ENCODE assay signal across 1 cellular context in the genomic region with DNA sequence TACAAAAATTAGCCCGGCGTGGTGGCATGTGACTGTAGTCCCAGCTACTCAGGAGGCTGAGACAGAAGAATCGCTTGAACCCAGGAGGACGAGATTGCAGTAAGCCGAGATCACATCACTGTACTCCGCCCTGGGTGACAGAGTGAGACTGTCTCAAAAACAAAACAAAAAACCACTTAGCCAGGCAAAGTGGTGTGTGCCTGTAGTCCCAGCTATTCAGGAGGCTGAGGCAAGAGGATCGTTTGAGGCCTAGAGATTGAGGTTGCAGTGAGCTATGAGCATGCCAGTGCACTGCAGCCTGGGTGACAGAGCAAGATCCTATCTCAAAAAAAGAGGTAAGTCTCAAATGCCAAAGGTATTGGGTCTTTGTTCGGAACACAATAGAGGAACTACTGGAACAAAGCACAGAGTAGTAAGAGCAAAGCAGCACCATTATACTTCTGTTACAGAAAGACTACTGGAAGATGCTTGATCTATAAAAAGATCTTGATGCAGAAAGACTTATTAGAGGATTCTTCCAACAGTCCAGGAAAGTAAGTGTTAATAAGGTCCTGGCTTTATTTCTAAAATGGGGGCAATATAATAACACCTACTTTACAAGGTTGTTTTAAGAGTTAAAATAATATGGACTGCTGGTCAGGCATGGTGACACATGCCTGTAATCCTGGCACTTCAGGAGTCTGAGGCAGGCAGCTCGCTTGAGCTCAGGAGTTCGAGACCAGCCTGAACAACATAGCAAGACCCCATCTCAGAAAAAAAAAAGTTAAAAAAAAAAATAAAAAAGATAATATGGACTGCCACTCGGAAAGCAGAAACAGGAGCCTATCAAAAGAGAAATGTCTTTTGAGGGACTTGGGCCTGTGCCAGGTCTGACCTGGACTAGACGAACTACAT.
TF ChIP-seq lines count a peak whose summit lies in the region.

No MANE protein-coding gene starts in this region.

TF ChIP-seq in IMR-90, 13 proteins besides CTCF, POLR2A, EP300 and RAD21 (continued from another document):
- TF ChIP-seq, protein P1, sequence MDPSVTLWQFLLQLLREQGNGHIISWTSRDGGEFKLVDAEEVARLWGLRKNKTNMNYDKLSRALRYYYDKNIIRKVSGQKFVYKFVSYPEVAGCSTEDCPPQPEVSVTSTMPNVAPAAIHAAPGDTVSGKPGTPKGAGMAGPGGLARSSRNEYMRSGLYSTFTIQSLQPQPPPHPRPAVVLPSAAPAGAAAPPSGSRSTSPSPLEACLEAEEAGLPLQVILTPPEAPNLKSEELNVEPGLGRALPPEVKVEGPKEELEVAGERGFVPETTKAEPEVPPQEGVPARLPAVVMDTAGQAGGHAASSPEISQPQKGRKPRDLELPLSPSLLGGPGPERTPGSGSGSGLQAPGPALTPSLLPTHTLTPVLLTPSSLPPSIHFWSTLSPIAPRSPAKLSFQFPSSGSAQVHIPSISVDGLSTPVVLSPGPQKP (IDR thresholded peaks at IDR 0.05; ENCODE audit: borderline replicate concordance, low read depth, low read length), result no peak
